ENCODE assay signal across 8 cellular contexts in genomic region chr10:22251751-22252285, GRCh38. TPM values are rescaled to one million over a fixed set of nuclear protein-coding genes. Genes with fewer than 3 reads are reported as not detected.
DNase-seq lines count a peak whose midpoint lies in the region; ATAC-seq, FAIRE-seq and TF ChIP-seq lines count a peak whose summit lies in the region.

No MANE protein-coding gene starts in this region.

- H3K27ac ChIP-seq in HUES64 (ENCODE audit: low read depth, low read length) (no peak overlapping the region), iPS-20b (ENCODE audit: low read length) (no peak overlapping the region)

- H3K27me3 ChIP-seq in Caco-2 (replicated peaks; ENCODE audit: control insufficient read depth, insufficient read depth, low read length) = no peaks in the 10 kb centered on the region
- H3K27me3 ChIP-seq in HUES64 (ENCODE audit: insufficient read depth, low read length) = peaks cover 94% of the 10 kb centered on the region
- peaks cover 84% of the 10 kb centered on the region for H3K27me3 ChIP-seq in iPS-20b (ENCODE audit: insufficient read depth, low read length)
- H3K27me3 ChIP-seq in skeletal muscle satellite cell (ENCODE audit: control insufficient read depth, insufficient read depth, low read length) = no peaks in the 10 kb centered on the region

- no TSS peak for BruUV-seq in Caco-2 (replicated peaks; lab: Mats Ljungman, UMichigan)

- H3K36me3 Mint-ChIP-seq in Caco-2 (ENCODE audit: insufficient read depth, unreplicated experiment) (no peaks in the 10 kb centered on the region), brain (no peaks in the 10 kb centered on the region)

- DNase-seq in Caco-2 (peak in 1 of 2 experiments; percentile 41), T-helper 9 cell (peak; percentile 46), H54 (ENCODE audit: insufficient read length, low spot score) (no peak)

- peak overlapping the region; percentile 77 for H3K9ac ChIP-seq in HUES64 (ENCODE audit: low read depth, low read length)
- H3K9ac ChIP-seq in iPS-20b (ENCODE audit: low read depth, low read length) = peak overlapping the region; percentile 89
- peak overlapping the region; percentile 98 for H3K9ac ChIP-seq in skeletal muscle satellite cell (ENCODE audit: low read depth, low read length)

- intact Hi-C loops in Caco-2 (cut with micrococcal nuclease; ENCODE audit: unreplicated experiment) = no loop called here

- H3K27ac Mint-ChIP-seq in Caco-2 (ENCODE audit: unreplicated experiment) = peak overlapping the region; percentile 70
- H3K27ac Mint-ChIP-seq in brain = peak overlapping the region; percentile 91 to 99 (median 96)

- FAIRE-seq in H54 (lab: Jason Lieb, UNC) = no peak

- H3K36me3 ChIP-seq in Caco-2 (ENCODE audit: control insufficient read depth, insufficient read depth, low read length) (no peaks in the 10 kb centered on the region), HUES64 (ENCODE audit: insufficient read depth, low read length) (no peaks in the 10 kb centered on the region), iPS-20b (ENCODE audit: insufficient read depth, low read depth, low read length) (no peaks in the 10 kb centered on the region), skeletal muscle satellite cell (ENCODE audit: insufficient read depth, low read length) (no peaks in the 10 kb centered on the region)

- H3K4me3 ChIP-seq in Caco-2 (ENCODE audit: low read depth, low read length) = peak overlapping the region; percentile 35
- H3K4me3 ChIP-seq in HUES64 (ENCODE audit: low read length) = peak overlapping the region; percentile 73
- H3K4me3 ChIP-seq in iPS-20b (ENCODE audit: low read length) = peak overlapping the region; percentile 89
- peak overlapping the region; percentile 87 for H3K4me3 ChIP-seq in skeletal muscle satellite cell (ENCODE audit: low read length)

- TF ChIP-seq CTCF in Caco-2 (IDR thresholded peaks at IDR 0.05; ENCODE audit: insufficient read depth in 1 of 2, low read depth in 1 of 2, low read length in 1 of 2, severe bottlenecking in 1 of 2, unreplicated experiment in 1 of 2) (no peak), brain (conservative IDR thresholded peaks at IDR 0.05) (no peak)

- POLR2A ChIA-PET in Caco-2 (lab: Charles Lee) = no interaction called here

- H3K9me3 ChIP-seq in Caco-2 (no peaks in the 10 kb centered on the region), HUES64 (ENCODE audit: insufficient read depth, low read depth, low read length) (no peaks in the 10 kb centered on the region), iPS-20b (ENCODE audit: insufficient read depth, low read depth, low read length) (no peaks in the 10 kb centered on the region), skeletal muscle satellite cell (replicated peaks; ENCODE audit: low read length) (no peaks in the 10 kb centered on the region)

- ATAC-seq in GM21390 (IDR thresholded peaks at IDR 0.05; ENCODE audit: unreplicated experiment) = peak; percentile 47

- H3K4me1 ChIP-seq in Caco-2 = peaks cover 5% of the 10 kb centered on the region
- H3K4me1 ChIP-seq in HUES64 (ENCODE audit: insufficient read depth, low read length) = peaks cover 5% of the 10 kb centered on the region; the same call in 1 of the 2 replicates
- H3K4me1 ChIP-seq in iPS-20b (ENCODE audit: insufficient read depth, low read length) = no peaks in the 10 kb centered on the region
- H3K4me1 ChIP-seq in skeletal muscle satellite cell (ENCODE audit: control insufficient read depth, insufficient read depth, low read length) = peaks cover 20% of the 10 kb centered on the region

- under 1% methylated on average over 27 of the region's 32 CpGs for WGBS in HUES64

- H3K27me3 Mint-ChIP-seq in Caco-2 (ENCODE audit: insufficient read depth, unreplicated experiment) (no peaks in the 10 kb centered on the region), brain (peaks cover 87% of the 10 kb centered on the region)

- CTCF ChIA-PET in Caco-2 (lab: Charles Lee) = no interaction called here

- peak overlapping the region; percentile 97 for H3K4me2 ChIP-seq in skeletal muscle satellite cell (ENCODE audit: low read length)

- no peak for TF ChIP-seq POLR2A in H54 (IDR thresholded peaks at IDR 0.05; ENCODE audit: low read depth, low read length)

- H3K4me1 Mint-ChIP-seq in Caco-2 (ENCODE audit: low read depth, unreplicated experiment) (peaks cover 8% of the 10 kb centered on the region), brain (peaks cover 12% of the 10 kb centered on the region)

- H3K4me3 Mint-ChIP-seq in Caco-2 (ENCODE audit: unreplicated experiment) = peak overlapping the region; percentile 73
- H3K4me3 Mint-ChIP-seq in brain = peak overlapping the region; percentile 84 to 94 (median 91)

- H3K9me3 Mint-ChIP-seq in Caco-2 (ENCODE audit: unreplicated experiment) (no peaks in the 10 kb centered on the region), brain (peaks cover 0 to 4% (median 0%) of the 10 kb centered on the region in 5 experiments)

RNA-seq across cellular contexts. Expression of gene EBLN1, which starts 34.0 kb away (rescaled TPM):
- total RNA-seq in Caco-2 (2022) = not detected in 2 replicates
- polyA plus RNA-seq in HUES64 (2013, experiment 1 of 2) = not detected
- polyA plus RNA-seq in HUES64 (2013, experiment 2 of 2) = not detected
- not detected for polyA plus RNA-seq in brain (ENCODE audit: insufficient read depth, low read depth, low replicate concordance)
- total RNA-seq in skeletal muscle satellite cell (2012; rRNA removed) = not detected in 2 replicates

Comparison
In these comparisons a context has a peak if more than half of its experiments do, and no peak if none do; other contexts are left out.
1. H3K4me3 ChIP-seq: peak in every context shown above with its lines; median percentile 89 in iPS-20b; 87 in skeletal muscle satellite cell; 73 in HUES64; 35 in Caco-2.